Comparison of ENCODE assay signal across 32 cellular contexts in the genomic region with DNA sequence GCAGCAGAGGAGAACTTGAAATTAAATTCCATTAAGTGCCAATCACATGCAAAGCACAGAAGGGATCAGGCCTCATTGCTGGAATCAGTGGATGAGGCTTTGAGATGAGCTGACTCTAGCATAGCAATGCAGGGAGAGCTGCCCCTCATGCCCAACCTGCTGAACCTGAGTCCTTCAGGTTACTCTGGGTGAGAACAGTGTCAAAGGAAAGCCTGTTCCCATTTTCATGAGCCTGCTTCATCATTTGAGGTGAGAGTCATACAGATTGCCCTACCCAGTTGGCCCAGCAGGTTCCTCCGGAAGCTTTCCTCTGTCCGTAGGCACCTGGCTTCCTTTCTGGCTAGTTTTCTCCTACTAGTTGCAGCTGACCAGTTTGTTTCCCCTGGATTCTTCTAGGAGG. TPM values are rescaled to one million over a fixed set of nuclear protein-coding genes. Genes with fewer than 3 reads are reported as not detected.
"Had no signal": no experiment of that assay in that cellular context is flagged by ENCODE, and none has a peak within 500 bp of the region (broad histone marks: within the 10 kb centered on the region; RNA-seq: fewer than 3 reads in every experiment).

No MANE protein-coding gene starts in this region.

- DNase-seq: activated B cell treated with CpG ODN at 0.5 μM for 24 hours; activated CD4-positive, alpha-beta T cell treated with anti-CD3 and anti-CD28 coated beads for 48 hours; activated CD4-positive, alpha-beta T cell treated with anti-CD3 and anti-CD28 coated beads, Interleukin-2, amount 50 U/mL, for 1 hour; activated CD4-positive, alpha-beta T cell treated with anti-CD3 and anti-CD28 coated beads, Interleukin-2, amount 50 U/mL, for 48 hours; activated CD8-positive, alpha-beta memory T cell treated with anti-CD3 and anti-CD28 coated beads for 24 hours; activated CD8-positive, alpha-beta T cell treated with anti-CD3 and anti-CD28 coated beads for 36 hours; activated effector memory CD4-positive, alpha-beta T cell treated with Interleukin-2 at 50 U/mL for 16 hours; activated gamma-delta T cell treated with Interleukin-2 at 50 U/mL for 16 hours; activated naive CD4-positive, alpha-beta T cell treated with anti-CD3 and anti-CD28 coated beads, Interleukin-2, amount 50 U/mL, for 16 hours; activated naive CD4-positive, alpha-beta T cell treated with Interleukin-2 at 50 U/mL for 16 hours; activated T-cell treated with anti-CD3 and anti-CD28 coated beads, Interleukin-2, amount 50 U/mL, for 4 hours; amniotic stem cell; anterior cingulate cortex; brain microvascular endothelial cell; dorsolateral prefrontal cortex; effector memory CD4-positive, alpha-beta T cell; foreskin keratinocyte; gastrocnemius medialis; glutamatergic neuron; heart left ventricle; T-helper 2 cell; WERI-Rb-1 had no signal

- ATAC-seq: activated CD4-positive, CD25-positive, alpha-beta regulatory T cell treated with anti-CD3 and anti-CD28 coated beads, Interleukin-2, amount 50 U/mL, for 24 hours; activated CD8-positive, alpha-beta T cell treated with anti-CD3 and anti-CD28 coated beads for 36 hours; activated T-cell treated with anti-CD3 and anti-CD28 coated beads, Interleukin-2, amount 50 U/mL, for 4 hours; activated T-helper 17 cell treated with anti-CD3 and anti-CD28 coated beads, Interleukin-2, amount 50 U/mL, for 72 hours; foreskin keratinocyte; gastrocnemius medialis; heart left ventricle had no signal

- H3K27ac ChIP-seq: brain microvascular endothelial cell, coronary artery, dorsolateral prefrontal cortex, epithelial cell of prostate, esophagus muscularis mucosa, foreskin keratinocyte, gastrocnemius medialis, heart left ventricle, WERI-Rb-1 had no signal

RNA-seq across cellular contexts. Expression of a gene that starts 25.9 kb away (rescaled TPM):
- total RNA-seq: foreskin keratinocyte had no signal

RNA-seq across cellular contexts. Expression of a gene that starts 58.7 kb away (rescaled TPM):
- total RNA-seq: activated CD8-positive, alpha-beta T cell treated with anti-CD3 and anti-CD28 coated beads for 36 hours; activated T-cell treated with anti-CD3 and anti-CD28 coated beads, Interleukin-2, amount 50 U/mL, for 4 hours; activated T-helper 17 cell treated with anti-CD3 and anti-CD28 coated beads, Interleukin-2, amount 50 U/mL, for 72 hours; astrocyte; bronchial epithelial cell; cardiac septum; cerebellum; foreskin keratinocyte; gastrocnemius medialis; T-helper 1 cell treated with Interleukin-12 subunit alpha and Interleukin-12 subunit beta and Interleukin-4 antibody, amounts not matched to agents 30 ng/mL and 1 ng/mL, for 36 hours had no signal
